In genomic region chr4:113591982-113592381, GRCh38 we compare ENCODE assay signal across 3 cellular contexts.
A peak's percentile ranks its signal among the peaks of the same experiment; 100 is the strongest.
TF ChIP-seq lines count a peak whose summit lies in the region.

No MANE protein-coding gene starts in this region.

TF ChIP-seq in IMR-90, 13 proteins besides CTCF, POLR2A, EP300 and RAD21:
- TF ChIP-seq SMC3 (IDR thresholded peaks at IDR 0.05; ENCODE audit: low read depth, low read length): no peak
- TF ChIP-seq RFX5 (IDR thresholded peaks at IDR 0.05; ENCODE audit: low read depth, low read length): no peak
- TF ChIP-seq MAZ (IDR thresholded peaks at IDR 0.05; ENCODE audit: borderline replicate concordance, low read depth, low read length): no peak
- no peak for TF ChIP-seq ELK1 (IDR thresholded peaks at IDR 0.05; ENCODE audit: borderline replicate concordance, low read depth, low read length)
- TF ChIP-seq MAFK (IDR thresholded peaks at IDR 0.05; ENCODE audit: low read depth, low read length): no peak
- TF ChIP-seq CHD1 (IDR thresholded peaks at IDR 0.05; ENCODE audit: low read depth, low read length): no peak
- no peak for TF ChIP-seq RCOR1 (IDR thresholded peaks at IDR 0.05; ENCODE audit: insufficient replicate concordance, low read length)
- no peak for TF ChIP-seq MXI1 (IDR thresholded peaks at IDR 0.05; ENCODE audit: borderline replicate concordance, low read depth, low read length)
- no peak for TF ChIP-seq NFE2L2 (IDR thresholded peaks at IDR 0.05; ENCODE audit: low read depth, low read length)
- TF ChIP-seq FOS (IDR thresholded peaks at IDR 0.05; ENCODE audit: low read depth, low read length): no peak
- no peak for TF ChIP-seq USF2 (IDR thresholded peaks at IDR 0.05; ENCODE audit: low read depth, low read length)
- no peak for TF ChIP-seq CEBPB (IDR thresholded peaks at IDR 0.05; ENCODE audit: low read depth, low read length)
- no peak for TF ChIP-seq BHLHE40 (IDR thresholded peaks at IDR 0.05; ENCODE audit: low read depth, low read length)

TF ChIP-seq in GM12878, 131 proteins besides CTCF, POLR2A, EP300 and RAD21:
- TF ChIP-seq SMAD5 (IDR thresholded peaks at IDR 0.05; ENCODE audit: low read depth) (no peak), RUNX3 (IDR thresholded peaks at IDR 0.05; ENCODE audit: low read length) (0 out of 2 replicates have a peak, but pooled peaks have one; percentile 14)

TF ChIP-seq in GM12891, 5 proteins besides CTCF, POLR2A, EP300 and RAD21:
- TF ChIP-seq POLR2AphosphoS5 (IDR thresholded peaks at IDR 0.05; ENCODE audit: low read depth, low read length) (no peak), PAX5 (IDR thresholded peaks at IDR 0.05; ENCODE audit: insufficient read depth, low read length, severe bottlenecking) (no peak), TAF1 (IDR thresholded peaks at IDR 0.05; ENCODE audit: low read depth, low read length) (no peak), SPI1 (IDR thresholded peaks at IDR 0.05; ENCODE audit: low read depth, low read length) (no peak), POU2F2 (IDR thresholded peaks at IDR 0.05; ENCODE audit: low read depth, low read length) (no peak)
